ENCODE assay signal across 1 cellular context in the genomic region with DNA sequence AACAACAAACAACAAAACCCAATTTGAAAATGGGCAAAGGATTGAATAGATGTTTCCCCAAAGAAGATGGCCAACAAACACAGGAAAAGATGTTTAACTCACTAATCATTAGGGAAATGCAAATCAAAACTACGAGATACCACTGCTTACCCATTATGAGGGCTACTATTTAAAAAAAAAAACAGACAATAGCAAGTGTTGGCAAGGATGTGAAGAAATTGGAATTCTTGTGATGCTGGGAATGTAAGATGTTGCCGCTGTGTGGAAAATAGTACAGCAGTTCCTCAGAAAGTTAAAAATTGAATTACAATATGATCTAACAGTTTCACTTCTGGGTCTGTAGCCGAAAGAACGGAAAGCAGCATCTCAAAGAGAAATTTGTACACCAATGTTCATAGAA.
TF ChIP-seq lines count a peak whose summit lies in the region.

No MANE protein-coding gene starts in this region.

TF ChIP-seq in IMR-90, 13 proteins besides CTCF, POLR2A, EP300 and RAD21:
- TF ChIP-seq MAFK (IDR thresholded peaks at IDR 0.05; ENCODE audit: low read depth, low read length) = no peak
